Comparison of ENCODE assay signal across 13 cellular contexts in the genomic region with DNA sequence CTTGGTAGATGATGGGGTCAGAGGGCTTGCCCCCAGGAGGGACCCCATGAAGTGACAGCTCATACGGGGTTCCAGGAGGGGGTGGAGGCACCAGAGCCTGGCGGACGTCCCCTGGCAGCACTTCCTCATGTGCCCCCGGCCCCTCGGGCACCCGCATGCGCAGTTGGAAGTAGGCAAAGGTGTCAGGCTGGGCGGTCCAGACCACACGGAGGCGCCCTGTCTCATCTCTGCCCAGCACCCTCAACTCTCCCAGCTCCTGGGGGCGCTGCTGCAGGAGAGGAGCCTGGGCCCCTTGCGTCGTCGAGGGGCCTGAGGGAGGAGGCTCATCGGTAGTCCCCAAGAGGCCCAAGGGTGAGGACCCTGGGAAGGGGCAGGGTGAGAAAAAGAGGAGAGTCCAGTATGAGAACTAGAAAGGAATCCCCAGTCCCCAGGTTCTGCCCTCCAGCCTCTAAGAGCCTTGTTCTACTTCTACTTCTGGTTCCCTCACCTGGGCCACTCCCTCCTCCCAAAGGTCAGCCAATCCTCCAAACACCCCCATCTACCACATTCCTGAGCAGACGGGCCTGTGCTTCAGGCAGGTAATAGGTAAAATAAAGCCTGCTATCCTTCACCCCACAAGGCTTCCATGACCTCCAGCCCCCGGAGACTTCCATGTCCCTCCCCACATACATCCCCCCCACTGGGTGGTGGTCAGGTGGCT. TPM values are rescaled to one million over a fixed set of nuclear protein-coding genes. Genes with fewer than 3 reads are reported as not detected.
DNase-seq lines count a peak whose midpoint lies in the region; ATAC-seq and TF ChIP-seq lines count a peak whose summit lies in the region.
"Had no signal": no experiment of that assay in that cellular context is flagged by ENCODE, and none has a peak within 500 bp of the region (broad histone marks: within the 10 kb centered on the region; RNA-seq: fewer than 3 reads in every experiment).

No MANE protein-coding gene starts in this region.

- H3K36me3 Mint-ChIP-seq in CD14-positive monocyte = no peaks in the 10 kb centered on the region

- no peak overlapping the region for H3K23ac ChIP-seq in trophoblast cell (ENCODE audit: low read length)

- no peaks in the 10 kb centered on the region for H3K36me3 ChIP-seq in trophoblast cell (ENCODE audit: control insufficient read depth in 1 of 2, insufficient read depth in 2 of 2, low read length in 2 of 2)

- intact Hi-C loops in CD14-positive monocyte (cut with micrococcal nuclease) = no loop called here

- no peak overlapping the region for H2BK12ac ChIP-seq in trophoblast cell (ENCODE audit: low read length)

- peaks cover 4% of the 10 kb centered on the region for H3K79me1 ChIP-seq in trophoblast cell (ENCODE audit: low read length)

- no peak overlapping the region for H2BK5ac ChIP-seq in trophoblast cell (ENCODE audit: low read depth, low read length, poor library complexity)

- H2AFZ ChIP-seq in trophoblast cell (ENCODE audit: insufficient read depth, low read length, poor library complexity) = no peak overlapping the region

- H3K18ac ChIP-seq in trophoblast cell (ENCODE audit: low read length) = peak overlapping the region; percentile 17

- no peak overlapping the region for H2BK120ac ChIP-seq in trophoblast cell (ENCODE audit: insufficient read depth, low read length, poor library complexity)

- peaks cover 31 to 71% (median 51%) of the 10 kb centered on the region in 3 donors for H3K27me3 Mint-ChIP-seq in CD14-positive monocyte (ENCODE audit: low read depth in 3 of 3)

- no CpG with 5 or more reads among the region's 17 CpGs for WGBS in trophoblast cell (ENCODE audit: extremely low coverage, insufficient coverage, insufficient read length)

- no peak overlapping the region for H3K4me3 ChIP-seq in trophoblast cell (ENCODE audit: low read depth, low read length)
- H3K4me3 ChIP-seq: heart left ventricle had no signal

- in situ Hi-C loops in T47D (cut with HindIII; ENCODE audit: low pct_unique_long_range_greater_than_20kb, low sequenced_read_pairs) = no loop called here

- ATAC-seq in GM18519 (IDR thresholded peaks at IDR 0.05; ENCODE audit: low FRiP score, unreplicated experiment) = no peak

- DNase-seq in CD14-positive monocyte (ENCODE audit: low spot score) (no peak), HPDE6-E6E7 (ENCODE audit: extremely low spot score) (peak; percentile 52), T47D (ENCODE audit: low read depth in 1 of 2, low spot score in 1 of 2) (peak; percentile 26 to 41), trophoblast cell (no peak), NCI-H2081 (lab: John Stamatoyannopoulos, UW) (no peak), KG1 (lab: John Stamatoyannopoulos, UW) (no peak), NCI-H2029 (lab: John Stamatoyannopoulos, UW) (no peak)
- DNase-seq: activated T-cell treated with anti-CD3 and anti-CD28 coated beads, Interleukin-2, amount 50 U/mL, for 4 hours; nephron progenitor cell had no signal

- no peak overlapping the region for H3K9ac ChIP-seq in trophoblast cell (ENCODE audit: low read length)

- no peak overlapping the region for H3K4me2 ChIP-seq in trophoblast cell (ENCODE audit: low read length)

- H3K27ac ChIP-seq in trophoblast cell (ENCODE audit: low read depth, low read length) = no peak overlapping the region
- H3K27ac ChIP-seq: epithelial cell of prostate had no signal

- no peak overlapping the region for H3K27ac Mint-ChIP-seq in CD14-positive monocyte
- H3K27ac Mint-ChIP-seq: activated CD4-positive, alpha-beta T cell treated with anti-CD3 and anti-CD28 coated beads for 36 hours; nephron progenitor cell had no signal

- peak overlapping the region; percentile 4 to 64 for H3K4me3 Mint-ChIP-seq in CD14-positive monocyte
- H3K4me3 Mint-ChIP-seq: activated CD4-positive, alpha-beta T cell treated with anti-CD3 and anti-CD28 coated beads for 36 hours; nephron progenitor cell had no signal

- no peak overlapping the region for H3K4ac ChIP-seq in trophoblast cell (ENCODE audit: low read depth, low read length)

- no peak for TF ChIP-seq CTCF in CD14-positive monocyte (IDR thresholded peaks at IDR 0.05)

- H3K9me3 Mint-ChIP-seq in CD14-positive monocyte = peaks cover 0 to 3% (median 0%) of the 10 kb centered on the region in 7 donors
- H3K9me3 Mint-ChIP-seq: activated T-cell treated with anti-CD3 and anti-CD28 coated beads, Interleukin-2, amount 50 U/mL, for 4 hours; nephron progenitor cell had no signal

- H4K12ac ChIP-seq in trophoblast cell (ENCODE audit: low read depth, low read length) = no peak overlapping the region

- peaks cover 5 to 13% of the 10 kb centered on the region in 2 experiments for H3K4me1 ChIP-seq in trophoblast cell (ENCODE audit: control insufficient read depth in 1 of 2, insufficient read depth in 2 of 2, low read length in 2 of 2)

- H2AK5ac ChIP-seq in trophoblast cell (ENCODE audit: low read length) = no peak overlapping the region

- no peak overlapping the region for H4K8ac ChIP-seq in trophoblast cell (ENCODE audit: low read depth, low read length)

- H3K14ac ChIP-seq in trophoblast cell (ENCODE audit: low read length) = no peak overlapping the region

- no peaks in the 10 kb centered on the region for H3K27me3 ChIP-seq in trophoblast cell (ENCODE audit: insufficient read depth, low read length)

- peaks cover 3% of the 10 kb centered on the region for H3K79me2 ChIP-seq in trophoblast cell (ENCODE audit: control insufficient read depth, insufficient read depth, low read length, poor library complexity)

- H3K9me3 ChIP-seq in trophoblast cell (ENCODE audit: insufficient read depth, low read depth, low read length) = peaks cover 3% of the 10 kb centered on the region
- H3K9me3 ChIP-seq: heart left ventricle had no signal

- H4K91ac ChIP-seq in trophoblast cell (ENCODE audit: low read depth, low read length) = no peak overlapping the region

- H3K4me1 Mint-ChIP-seq in CD14-positive monocyte = no peaks in the 10 kb centered on the region

RNA-seq across cellular contexts. Expression of a gene that starts 23.2 kb away (rescaled TPM):
- polyA plus RNA-seq in CD14-positive monocyte = not detected
- polyA plus RNA-seq in trophoblast cell (2013) = 2.3 and 2.4 TPM in 2 replicates

RNA-seq across cellular contexts. Expression of a gene that starts 42.1 kb away (rescaled TPM):
- 10 to 100 TPM; 15.7 to 17.8 TPM for polyA plus RNA-seq in CD14-positive monocyte
- 52.6 and 54.2 TPM in 2 replicates for polyA plus RNA-seq in trophoblast cell (2013)

RNA-seq across cellular contexts. Expression of a gene that starts 44.2 kb away (rescaled TPM):
- 1 to 10 TPM; 1.2 to 1.8 TPM for polyA plus RNA-seq in CD14-positive monocyte
- polyA plus RNA-seq in trophoblast cell (2013) = 9.9 and 10.1 TPM in 2 replicates

RNA-seq across cellular contexts. Expression of a gene that starts 47.7 kb away (rescaled TPM):
- not detected for polyA plus RNA-seq in CD14-positive monocyte
- 0.18 TPM in 2 replicates for polyA plus RNA-seq in trophoblast cell (2013)

Comparison
In these comparisons a context has a peak if more than half of its experiments do, and no peak if none do; other contexts are left out.
1. DNase-seq: peak in HPDE6-E6E7 (single experiment) and T47D (2 of 2); none in CD14-positive monocyte (single experiment), trophoblast cell (0 of 2), NCI-H2081 (0 of 2), KG1 (single experiment) and NCI-H2029 (single experiment).